1 cellular context compared by ENCODE assay signal in the genomic region with DNA sequence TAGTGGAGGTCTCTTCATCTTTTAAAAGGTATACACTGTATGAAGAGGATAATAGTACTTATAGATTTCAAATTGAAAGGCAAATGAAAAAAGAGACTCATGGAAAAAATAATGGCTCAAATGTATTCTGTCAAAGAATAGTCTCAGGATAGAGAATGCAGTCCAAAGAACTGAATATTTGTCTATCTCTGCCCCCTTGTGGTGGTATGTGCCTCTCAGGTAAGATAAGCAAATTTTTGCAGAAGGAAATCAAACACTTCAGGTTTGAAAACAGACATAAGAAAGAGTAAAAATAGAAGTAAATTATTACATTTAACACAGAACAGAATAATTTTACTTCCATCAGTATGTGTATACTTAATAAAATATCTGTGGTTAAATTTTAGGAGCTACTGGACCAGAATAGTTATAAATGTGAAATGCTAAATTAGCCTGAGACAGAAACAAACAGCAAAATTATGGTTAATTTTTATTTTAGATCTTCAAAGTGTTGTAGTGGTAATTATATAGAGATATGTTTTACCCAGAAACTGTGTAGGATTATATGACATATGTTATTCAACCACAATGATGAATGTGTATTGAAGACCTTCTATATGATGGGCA.
TF ChIP-seq lines count a peak whose summit lies in the region.

No MANE protein-coding gene starts in this region.

TF ChIP-seq in HepG2, 621 proteins besides CTCF, POLR2A, EP300 and RAD21 (continued from another document):
- TF ChIP-seq ARID3A (IDR thresholded peaks at IDR 0.05; ENCODE audit: low read depth, low read length) (0 out of 2 replicates have a peak, but pooled peaks have one; percentile 28), ZBTB21 (CRISPR knock-in tag; IDR thresholded peaks at IDR 0.05) (no peak), SMC3 (IDR thresholded peaks at IDR 0.05; ENCODE audit: low read length) (peak; percentile 89), ZNF550 (CRISPR knock-in tag; IDR thresholded peaks at IDR 0.05; ENCODE audit: borderline replicate concordance) (no peak), RAD51 (IDR thresholded peaks at IDR 0.05; ENCODE audit: borderline replicate concordance) (no peak), GABPA (IDR thresholded peaks at IDR 0.05; ENCODE audit: low read depth, low read length) (no peak), GABPA (CRISPR knock-in tag; IDR thresholded peaks at IDR 0.05; ENCODE audit: low read depth) (no peak), ZC3H13 (CRISPR knock-in tag; IDR thresholded peaks at IDR 0.05) (no peak), TEAD3 (CRISPR knock-in tag; optimal IDR thresholded peaks at IDR 0.05; ENCODE audit: borderline replicate concordance) (peak; percentile 49), KLF13 (CRISPR knock-in tag; IDR thresholded peaks at IDR 0.05) (no peak), ZIK1 (CRISPR knock-in tag; IDR thresholded peaks at IDR 0.05; ENCODE audit: borderline replicate concordance, low read depth) (no peak), ZNF652 (CRISPR knock-in tag; IDR thresholded peaks at IDR 0.05; ENCODE audit: borderline replicate concordance, low read depth) (0 out of 2 replicates have a peak, but pooled peaks have one; percentile 10), PHF8 (CRISPR knock-in tag; IDR thresholded peaks at IDR 0.05) (no peak), JARID2 (CRISPR knock-in tag; IDR thresholded peaks at IDR 0.05; ENCODE audit: insufficient replicate concordance) (no peak), HDAC6 (IDR thresholded peaks at IDR 0.05; ENCODE audit: low read depth, low read length) (no peak), ARID2 (CRISPR knock-in tag; IDR thresholded peaks at IDR 0.05; ENCODE audit: borderline replicate concordance) (no peak), NFE2L2 (IDR thresholded peaks at IDR 0.05; ENCODE audit: low read length) (no peak), ZNF773 (CRISPR knock-in tag; IDR thresholded peaks at IDR 0.05; ENCODE audit: borderline replicate concordance) (no peak)
- TF ChIP-seq, protein P1, sequence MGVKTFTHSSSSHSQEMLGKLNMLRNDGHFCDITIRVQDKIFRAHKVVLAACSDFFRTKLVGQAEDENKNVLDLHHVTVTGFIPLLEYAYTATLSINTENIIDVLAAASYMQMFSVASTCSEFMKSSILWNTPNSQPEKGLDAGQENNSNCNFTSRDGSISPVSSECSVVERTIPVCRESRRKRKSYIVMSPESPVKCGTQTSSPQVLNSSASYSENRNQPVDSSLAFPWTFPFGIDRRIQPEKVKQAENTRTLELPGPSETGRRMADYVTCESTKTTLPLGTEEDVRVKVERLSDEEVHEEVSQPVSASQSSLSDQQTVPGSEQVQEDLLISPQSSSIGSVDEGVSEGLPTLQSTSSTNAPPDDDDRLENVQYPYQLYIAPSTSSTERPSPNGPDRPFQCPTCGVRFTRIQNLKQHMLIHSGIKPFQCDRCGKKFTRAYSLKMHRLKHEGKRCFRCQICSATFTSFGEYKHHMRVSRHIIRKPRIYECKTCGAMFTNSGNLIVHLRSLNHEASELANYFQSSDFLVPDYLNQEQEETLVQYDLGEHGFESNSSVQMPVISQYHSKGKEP (CRISPR knock-in tag; IDR thresholded peaks at IDR 0.05) = no peak
- TF ChIP-seq, protein P2, sequence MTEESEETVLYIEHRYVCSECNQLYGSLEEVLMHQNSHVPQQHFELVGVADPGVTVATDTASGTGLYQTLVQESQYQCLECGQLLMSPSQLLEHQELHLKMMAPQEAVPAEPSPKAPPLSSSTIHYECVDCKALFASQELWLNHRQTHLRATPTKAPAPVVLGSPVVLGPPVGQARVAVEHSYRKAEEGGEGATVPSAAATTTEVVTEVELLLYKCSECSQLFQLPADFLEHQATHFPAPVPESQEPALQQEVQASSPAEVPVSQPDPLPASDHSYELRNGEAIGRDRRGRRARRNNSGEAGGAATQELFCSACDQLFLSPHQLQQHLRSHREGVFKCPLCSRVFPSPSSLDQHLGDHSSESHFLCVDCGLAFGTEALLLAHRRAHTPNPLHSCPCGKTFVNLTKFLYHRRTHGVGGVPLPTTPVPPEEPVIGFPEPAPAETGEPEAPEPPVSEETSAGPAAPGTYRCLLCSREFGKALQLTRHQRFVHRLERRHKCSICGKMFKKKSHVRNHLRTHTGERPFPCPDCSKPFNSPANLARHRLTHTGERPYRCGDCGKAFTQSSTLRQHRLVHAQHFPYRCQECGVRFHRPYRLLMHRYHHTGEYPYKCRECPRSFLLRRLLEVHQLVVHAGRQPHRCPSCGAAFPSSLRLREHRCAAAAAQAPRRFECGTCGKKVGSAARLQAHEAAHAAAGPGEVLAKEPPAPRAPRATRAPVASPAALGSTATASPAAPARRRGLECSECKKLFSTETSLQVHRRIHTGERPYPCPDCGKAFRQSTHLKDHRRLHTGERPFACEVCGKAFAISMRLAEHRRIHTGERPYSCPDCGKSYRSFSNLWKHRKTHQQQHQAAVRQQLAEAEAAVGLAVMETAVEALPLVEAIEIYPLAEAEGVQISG (CRISPR knock-in tag; IDR thresholded peaks at IDR 0.05) = no peak
- TF ChIP-seq, protein P3, sequence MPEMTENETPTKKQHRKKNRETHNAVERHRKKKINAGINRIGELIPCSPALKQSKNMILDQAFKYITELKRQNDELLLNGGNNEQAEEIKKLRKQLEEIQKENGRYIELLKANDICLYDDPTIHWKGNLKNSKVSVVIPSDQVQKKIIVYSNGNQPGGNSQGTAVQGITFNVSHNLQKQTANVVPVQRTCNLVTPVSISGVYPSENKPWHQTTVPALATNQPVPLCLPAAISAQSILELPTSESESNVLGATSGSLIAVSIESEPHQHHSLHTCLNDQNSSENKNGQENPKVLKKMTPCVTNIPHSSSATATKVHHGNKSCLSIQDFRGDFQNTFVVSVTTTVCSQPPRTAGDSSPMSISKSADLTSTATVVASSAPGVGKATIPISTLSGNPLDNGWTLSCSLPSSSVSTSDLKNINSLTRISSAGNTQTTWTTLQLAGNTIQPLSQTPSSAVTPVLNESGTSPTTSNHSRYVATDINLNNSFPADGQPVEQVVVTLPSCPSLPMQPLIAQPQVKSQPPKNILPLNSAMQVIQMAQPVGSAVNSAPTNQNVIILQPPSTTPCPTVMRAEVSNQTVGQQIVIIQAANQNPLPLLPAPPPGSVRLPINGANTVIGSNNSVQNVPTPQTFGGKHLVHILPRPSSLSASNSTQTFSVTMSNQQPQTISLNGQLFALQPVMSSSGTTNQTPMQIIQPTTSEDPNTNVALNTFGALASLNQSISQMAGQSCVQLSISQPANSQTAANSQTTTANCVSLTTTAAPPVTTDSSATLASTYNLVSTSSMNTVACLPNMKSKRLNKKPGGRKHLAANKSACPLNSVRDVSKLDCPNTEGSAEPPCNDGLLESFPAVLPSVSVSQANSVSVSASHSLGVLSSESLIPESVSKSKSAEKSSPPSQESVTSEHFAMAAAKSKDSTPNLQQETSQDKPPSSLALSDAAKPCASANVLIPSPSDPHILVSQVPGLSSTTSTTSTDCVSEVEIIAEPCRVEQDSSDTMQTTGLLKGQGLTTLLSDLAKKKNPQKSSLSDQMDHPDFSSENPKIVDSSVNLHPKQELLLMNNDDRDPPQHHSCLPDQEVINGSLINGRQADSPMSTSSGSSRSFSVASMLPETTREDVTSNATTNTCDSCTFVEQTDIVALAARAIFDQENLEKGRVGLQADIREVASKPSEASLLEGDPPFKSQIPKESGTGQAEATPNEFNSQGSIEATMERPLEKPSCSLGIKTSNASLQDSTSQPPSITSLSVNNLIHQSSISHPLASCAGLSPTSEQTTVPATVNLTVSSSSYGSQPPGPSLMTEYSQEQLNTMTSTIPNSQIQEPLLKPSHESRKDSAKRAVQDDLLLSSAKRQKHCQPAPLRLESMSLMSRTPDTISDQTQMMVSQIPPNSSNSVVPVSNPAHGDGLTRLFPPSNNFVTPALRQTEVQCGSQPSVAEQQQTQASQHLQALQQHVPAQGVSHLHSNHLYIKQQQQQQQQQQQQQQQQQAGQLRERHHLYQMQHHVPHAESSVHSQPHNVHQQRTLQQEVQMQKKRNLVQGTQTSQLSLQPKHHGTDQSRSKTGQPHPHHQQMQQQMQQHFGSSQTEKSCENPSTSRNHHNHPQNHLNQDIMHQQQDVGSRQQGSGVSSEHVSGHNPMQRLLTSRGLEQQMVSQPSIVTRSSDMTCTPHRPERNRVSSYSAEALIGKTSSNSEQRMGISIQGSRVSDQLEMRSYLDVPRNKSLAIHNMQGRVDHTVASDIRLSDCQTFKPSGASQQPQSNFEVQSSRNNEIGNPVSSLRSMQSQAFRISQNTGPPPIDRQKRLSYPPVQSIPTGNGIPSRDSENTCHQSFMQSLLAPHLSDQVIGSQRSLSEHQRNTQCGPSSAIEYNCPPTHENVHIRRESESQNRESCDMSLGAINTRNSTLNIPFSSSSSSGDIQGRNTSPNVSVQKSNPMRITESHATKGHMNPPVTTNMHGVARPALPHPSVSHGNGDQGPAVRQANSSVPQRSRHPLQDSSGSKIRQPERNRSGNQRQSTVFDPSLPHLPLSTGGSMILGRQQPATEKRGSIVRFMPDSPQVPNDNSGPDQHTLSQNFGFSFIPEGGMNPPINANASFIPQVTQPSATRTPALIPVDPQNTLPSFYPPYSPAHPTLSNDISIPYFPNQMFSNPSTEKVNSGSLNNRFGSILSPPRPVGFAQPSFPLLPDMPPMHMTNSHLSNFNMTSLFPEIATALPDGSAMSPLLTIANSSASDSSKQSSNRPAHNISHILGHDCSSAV (CRISPR knock-in tag; IDR thresholded peaks at IDR 0.05; ENCODE audit: borderline replicate concordance) = no peak
- TF ChIP-seq, protein P4, sequence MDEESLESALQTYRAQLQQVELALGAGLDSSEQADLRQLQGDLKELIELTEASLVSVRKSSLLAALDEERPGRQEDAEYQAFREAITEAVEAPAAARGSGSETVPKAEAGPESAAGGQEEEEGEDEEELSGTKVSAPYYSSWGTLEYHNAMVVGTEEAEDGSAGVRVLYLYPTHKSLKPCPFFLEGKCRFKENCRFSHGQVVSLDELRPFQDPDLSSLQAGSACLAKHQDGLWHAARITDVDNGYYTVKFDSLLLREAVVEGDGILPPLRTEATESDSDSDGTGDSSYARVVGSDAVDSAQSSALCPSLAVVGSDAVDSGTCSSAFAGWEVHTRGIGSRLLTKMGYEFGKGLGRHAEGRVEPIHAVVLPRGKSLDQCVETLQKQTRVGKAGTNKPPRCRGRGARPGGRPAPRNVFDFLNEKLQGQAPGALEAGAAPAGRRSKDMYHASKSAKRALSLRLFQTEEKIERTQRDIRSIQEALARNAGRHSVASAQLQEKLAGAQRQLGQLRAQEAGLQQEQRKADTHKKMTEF (CRISPR knock-in tag; IDR thresholded peaks at IDR 0.05) = no peak
